Comparison of ENCODE assay signal across 7 cellular contexts in the genomic region with DNA sequence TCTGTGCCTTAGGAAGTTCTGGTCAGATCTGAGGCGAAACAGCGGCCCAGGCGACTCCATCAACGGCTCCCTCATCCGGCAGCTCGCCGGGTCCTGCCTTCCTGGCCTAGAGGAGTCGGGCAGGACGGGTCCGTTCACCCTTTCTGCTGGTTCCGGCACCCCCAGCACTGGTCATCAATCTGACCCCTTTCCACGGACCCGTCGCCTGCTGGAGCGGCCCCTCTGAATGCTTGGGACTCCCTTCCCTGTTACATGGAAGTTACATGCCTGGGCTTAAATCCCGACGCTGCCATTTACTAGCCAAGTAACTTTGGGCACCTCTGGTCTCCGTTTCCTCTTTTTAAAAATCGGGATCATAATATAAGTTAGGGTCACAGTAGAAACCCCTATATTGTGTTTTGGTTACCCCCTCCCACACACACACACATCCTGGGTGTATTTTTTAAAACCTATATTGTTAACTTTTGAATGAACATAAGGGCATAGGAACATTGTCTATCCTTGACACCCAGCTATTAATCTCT. TPM values are rescaled to one million over a fixed set of nuclear protein-coding genes. Genes with fewer than 3 reads are reported as not detected.
DNase-seq lines count a peak whose midpoint lies in the region; ATAC-seq and FAIRE-seq lines count a peak whose summit lies in the region.

No MANE protein-coding gene starts in this region.

- peak overlapping the region; percentile 87 to 99 (median 91) for H3K27ac Mint-ChIP-seq in naive thymus-derived CD4-positive, alpha-beta T cell

- peak overlapping the region; percentile 91 for H3K4me3 ChIP-seq in naive thymus-derived CD4-positive, alpha-beta T cell (ENCODE audit: low read length)

- DNase-seq in GM19239 (ENCODE audit: insufficient read length, low spot score): no peak
- peak; percentile 42 for DNase-seq in KG1 (lab: John Stamatoyannopoulos, UW)
- peak in 1 of 61 donors; percentile 49 for DNase-seq in caudate nucleus (lab: John Stamatoyannopoulos, UW)
- DNase-seq in naive thymus-derived CD4-positive, alpha-beta T cell: no peak
- no peak for DNase-seq in NOMO-1 treated with DMSO at 0.1 percent for 48 hours (lab: John Stamatoyannopoulos, UW; ENCODE audit: unreplicated experiment)
- no peak for DNase-seq in NCI-H2196 (lab: John Stamatoyannopoulos, UW; ENCODE audit: unreplicated experiment)
- DNase-seq in amniotic stem cell (lab: John Stamatoyannopoulos, UW): no peak

- peaks cover 0 to 6% (median 0%) of the 10 kb centered on the region in 3 experiments for H3K36me3 ChIP-seq in naive thymus-derived CD4-positive, alpha-beta T cell (ENCODE audit: control insufficient read depth in 2 of 3, insufficient read depth in 3 of 3, low read length in 3 of 3)

- H3K4me1 ChIP-seq in naive thymus-derived CD4-positive, alpha-beta T cell (ENCODE audit: control insufficient read depth in 2 of 2, insufficient read depth in 2 of 2, low read length in 2 of 2): peaks cover 12% of the 10 kb centered on the region in 2 donors

- POLR2A ChIA-PET in naive thymus-derived CD4-positive, alpha-beta T cell (lab: Charles Lee): interaction anchor here (0.7 kb wide), 2 partner anchors 31 to 89 kb away, joined by 3 read pairs; no protein-coding TSS in a partner anchor

- peaks cover 0 to 5% (median 0%) of the 10 kb centered on the region in 11 donors for H3K9me3 Mint-ChIP-seq in naive thymus-derived CD4-positive, alpha-beta T cell

- H3K36me3 Mint-ChIP-seq in naive thymus-derived CD4-positive, alpha-beta T cell: peaks cover 0 to 17% (median 5%) of the 10 kb centered on the region in 5 donors

- no peaks in the 10 kb centered on the region for H3K9me3 ChIP-seq in naive thymus-derived CD4-positive, alpha-beta T cell (ENCODE audit: control insufficient read depth in 2 of 3, low read length in 3 of 3)

- ATAC-seq in naive thymus-derived CD4-positive, alpha-beta T cell: peak; percentile 6

- H3K27me3 ChIP-seq in naive thymus-derived CD4-positive, alpha-beta T cell (ENCODE audit: control insufficient read depth in 2 of 2, insufficient read depth in 2 of 2, low read length in 2 of 2): no peaks in the 10 kb centered on the region

- FAIRE-seq in GM19239 (lab: Jason Lieb, UNC): peak; percentile 23

- H3K27ac ChIP-seq in caudate nucleus (ENCODE audit: low read depth, low read length): peak overlapping the region; percentile 75
- H3K27ac ChIP-seq in naive thymus-derived CD4-positive, alpha-beta T cell (ENCODE audit: low read depth, low read length): peak overlapping the region; percentile 72

- peak overlapping the region; percentile 90 to 96 (median 95) for H3K4me3 Mint-ChIP-seq in naive thymus-derived CD4-positive, alpha-beta T cell

- H3K4me1 Mint-ChIP-seq in naive thymus-derived CD4-positive, alpha-beta T cell: peaks cover 19 to 45% (median 43%) of the 10 kb centered on the region in 7 donors

- no peaks in the 10 kb centered on the region for H3K27me3 Mint-ChIP-seq in naive thymus-derived CD4-positive, alpha-beta T cell

- CTCF ChIA-PET in naive thymus-derived CD4-positive, alpha-beta T cell (lab: Charles Lee): no interaction called here

- intact Hi-C loops in naive thymus-derived CD4-positive, alpha-beta T cell (cut with micrococcal nuclease): loop anchor here (1.0 to 10.0 kb wide), 6 partner anchors 26 to 479 kb away; partner anchors contain the start of genes MTURN (in 2 of the 2), FKBP14 (in 1 of the 2), MINDY4 (in 1 of the 2) and ZNRF2 (in 1 of the 2)

RNA-seq across cellular contexts. Expression of gene GGCT, which starts 0.6 kb away (rescaled TPM):
- total RNA-seq in naive thymus-derived CD4-positive, alpha-beta T cell: 10 to 100 TPM in 4 of 5 experiments, 1 to 10 TPM in 1; 9.5 to 39.2 (median 10.8) TPM
- polyA plus RNA-seq in naive thymus-derived CD4-positive, alpha-beta T cell: 10 to 100 TPM; 18.9 to 30.0 TPM

RNA-seq across cellular contexts. Expression of gene NOD1, which starts 26.7 kb away (rescaled TPM):
- total RNA-seq in naive thymus-derived CD4-positive, alpha-beta T cell: 10 to 100 TPM; 17.3 to 24.6 (median 19.2) TPM
- 1 to 10 TPM; 6.1 to 6.5 TPM for polyA plus RNA-seq in naive thymus-derived CD4-positive, alpha-beta T cell
